ENCODE assay signal across 1 cellular context in the genomic region with DNA sequence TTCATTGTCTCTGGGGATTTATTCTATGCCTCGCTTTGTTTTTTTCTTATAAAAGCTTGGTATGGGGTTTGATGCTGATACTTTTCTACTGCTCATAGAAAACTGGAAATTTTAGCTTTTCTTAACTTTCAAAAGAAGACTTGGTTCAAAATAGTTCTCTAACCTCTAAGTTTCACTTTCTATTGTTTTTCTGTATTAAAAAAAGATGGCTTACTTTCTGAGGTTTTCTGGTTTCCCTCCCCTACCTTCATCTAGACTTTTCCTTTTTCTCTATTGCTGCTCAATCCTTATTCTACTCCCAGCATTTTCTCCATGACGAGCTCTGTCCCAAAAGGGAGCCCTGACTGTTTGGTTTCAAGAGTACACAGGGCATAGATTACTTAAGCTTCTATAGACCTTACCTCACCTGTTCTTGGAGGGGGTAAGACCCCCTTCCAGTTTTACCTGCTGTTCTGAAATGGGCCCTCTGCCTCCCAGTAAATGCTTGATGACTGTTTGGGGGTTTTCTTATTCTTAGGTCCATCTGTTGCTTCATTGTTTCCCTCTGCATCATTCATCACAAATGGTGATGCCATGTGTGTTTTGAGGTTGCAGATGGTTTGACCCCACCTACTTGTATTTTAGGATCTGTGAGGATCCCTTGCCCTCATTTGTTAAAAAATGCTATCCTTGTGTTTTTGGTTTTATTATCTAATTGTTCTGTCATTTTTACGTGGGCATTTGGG.
A peak's percentile ranks its signal among the peaks of the same experiment; 100 is the strongest.
TF ChIP-seq lines count a peak whose summit lies in the region.

No MANE protein-coding gene starts in this region.

TF ChIP-seq in GM12878, 131 proteins besides CTCF, POLR2A, EP300 and RAD21:
- TF ChIP-seq FOXM1 (IDR thresholded peaks at IDR 0.05; ENCODE audit: low read depth, low read length) (no peak), NFIC (IDR thresholded peaks at IDR 0.05; ENCODE audit: low read depth, low read length) (peak; percentile 34; the same call in 1 of the 2 replicates), MLLT1 (IDR thresholded peaks at IDR 0.05) (no peak), SUPT20H (IDR thresholded peaks at IDR 0.05; ENCODE audit: borderline replicate concordance, control insufficient read depth, low read depth, low read length) (no peak), ELK1 (IDR thresholded peaks at IDR 0.05; ENCODE audit: low read depth, low read length) (no peak), MEF2A (IDR thresholded peaks at IDR 0.05; ENCODE audit: insufficient read depth, low read depth, low read length) (0 out of 2 replicates have a peak, but pooled peaks have one; percentile 48), MEF2B (IDR thresholded peaks at IDR 0.05; ENCODE audit: partially characterized antibody, poor library complexity, severe bottlenecking) (peak; percentile 37), ZNF384 (IDR thresholded peaks at IDR 0.05; ENCODE audit: borderline replicate concordance, low read depth, low read length) (peak; percentile 19; the same call in 1 of the 2 replicates), PAX8 (IDR thresholded peaks at IDR 0.05) (no peak), RUNX3 (IDR thresholded peaks at IDR 0.05; ENCODE audit: low read length) (peak; percentile 66), CEBPZ (IDR thresholded peaks at IDR 0.05; ENCODE audit: low read depth, low read length) (no peak)
- TF ChIP-seq, protein P1, sequence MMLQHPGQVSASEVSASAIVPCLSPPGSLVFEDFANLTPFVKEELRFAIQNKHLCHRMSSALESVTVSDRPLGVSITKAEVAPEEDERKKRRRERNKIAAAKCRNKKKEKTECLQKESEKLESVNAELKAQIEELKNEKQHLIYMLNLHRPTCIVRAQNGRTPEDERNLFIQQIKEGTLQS (IDR thresholded peaks at IDR 0.05; ENCODE audit: borderline replicate concordance, extremely low read depth, low read depth, low read length), result no peak
- TF ChIP-seq, protein P2, sequence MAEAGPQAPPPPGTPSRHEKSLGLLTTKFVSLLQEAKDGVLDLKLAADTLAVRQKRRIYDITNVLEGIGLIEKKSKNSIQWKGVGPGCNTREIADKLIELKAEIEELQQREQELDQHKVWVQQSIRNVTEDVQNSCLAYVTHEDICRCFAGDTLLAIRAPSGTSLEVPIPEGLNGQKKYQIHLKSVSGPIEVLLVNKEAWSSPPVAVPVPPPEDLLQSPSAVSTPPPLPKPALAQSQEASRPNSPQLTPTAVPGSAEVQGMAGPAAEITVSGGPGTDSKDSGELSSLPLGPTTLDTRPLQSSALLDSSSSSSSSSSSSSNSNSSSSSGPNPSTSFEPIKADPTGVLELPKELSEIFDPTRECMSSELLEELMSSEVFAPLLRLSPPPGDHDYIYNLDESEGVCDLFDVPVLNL (IDR thresholded peaks at IDR 0.05; ENCODE audit: low read depth, low read length), result no peak
- TF ChIP-seq, protein P3, sequence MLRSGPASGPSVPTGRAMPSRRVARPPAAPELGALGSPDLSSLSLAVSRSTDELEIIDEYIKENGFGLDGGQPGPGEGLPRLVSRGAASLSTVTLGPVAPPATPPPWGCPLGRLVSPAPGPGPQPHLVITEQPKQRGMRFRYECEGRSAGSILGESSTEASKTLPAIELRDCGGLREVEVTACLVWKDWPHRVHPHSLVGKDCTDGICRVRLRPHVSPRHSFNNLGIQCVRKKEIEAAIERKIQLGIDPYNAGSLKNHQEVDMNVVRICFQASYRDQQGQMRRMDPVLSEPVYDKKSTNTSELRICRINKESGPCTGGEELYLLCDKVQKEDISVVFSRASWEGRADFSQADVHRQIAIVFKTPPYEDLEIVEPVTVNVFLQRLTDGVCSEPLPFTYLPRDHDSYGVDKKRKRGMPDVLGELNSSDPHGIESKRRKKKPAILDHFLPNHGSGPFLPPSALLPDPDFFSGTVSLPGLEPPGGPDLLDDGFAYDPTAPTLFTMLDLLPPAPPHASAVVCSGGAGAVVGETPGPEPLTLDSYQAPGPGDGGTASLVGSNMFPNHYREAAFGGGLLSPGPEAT (IDR thresholded peaks at IDR 0.05; ENCODE audit: low read depth), result 0 out of 2 replicates have a peak, but pooled peaks have one; percentile 22
